12 cellular contexts compared by ENCODE assay signal in the genomic region with DNA sequence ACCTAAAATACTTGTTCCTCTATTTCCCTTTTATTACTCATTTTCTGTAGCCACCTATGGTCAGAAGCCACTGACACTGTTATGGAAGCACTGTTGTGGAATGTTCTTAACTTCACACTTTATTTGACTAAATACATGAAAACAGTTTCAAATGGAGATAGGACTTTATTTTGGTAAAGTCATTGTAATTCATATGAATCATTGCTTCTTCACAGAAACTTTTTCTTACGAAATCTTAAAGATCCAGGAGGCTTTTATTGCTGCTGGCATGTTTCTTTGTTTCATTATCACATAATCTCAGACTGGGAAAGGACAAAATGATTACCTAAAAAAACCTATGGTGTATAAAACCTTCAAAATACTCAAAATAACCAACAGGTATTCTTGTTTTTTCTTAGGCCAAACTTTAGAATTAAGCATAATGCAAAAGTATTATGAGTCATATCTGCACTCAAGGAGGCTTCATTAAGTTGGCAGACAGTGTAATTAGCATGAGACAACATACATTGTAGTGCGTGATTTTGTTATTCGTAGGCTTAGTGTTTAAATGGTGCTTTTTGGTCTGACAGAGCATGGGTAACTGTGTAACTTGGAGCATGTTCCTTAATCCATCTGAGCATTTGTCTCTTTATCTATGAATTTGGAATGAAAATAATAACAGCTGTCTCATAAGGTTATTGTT. TPM values are rescaled to one million over a fixed set of nuclear protein-coding genes. Genes with fewer than 3 reads are reported as not detected.
DNase-seq lines count a peak whose midpoint lies in the region; ATAC-seq, FAIRE-seq and TF ChIP-seq lines count a peak whose summit lies in the region.
"Had no signal": no experiment of that assay in that cellular context is flagged by ENCODE, and none has a peak within 500 bp of the region (broad histone marks: within the 10 kb centered on the region; RNA-seq: fewer than 3 reads in every experiment).

No MANE protein-coding gene starts in this region.

- no peak for DNase-seq in activated CD4-positive, CD25-positive, alpha-beta regulatory T cell (lab: John Stamatoyannopoulos, UW)
- DNase-seq in astrocyte of the hippocampus (ENCODE audit: low read depth, low spot score) = peak; percentile 10
- DNase-seq in keratinocyte (ENCODE audit: low read depth, low spot score) = no peak
- no peak for DNase-seq in thoracic aorta (ENCODE audit: low spot score)
- no peak for DNase-seq in stimulated activated CD4-positive, alpha-beta T cell treated with anti-CD3 and anti-CD28 coated beads, Interleukin-4, amount 100 ng/mL, for 1 hour
- DNase-seq in SW480 (ENCODE audit: low spot score) = no peak
- DNase-seq: 8988T, NCI-H2107 had no signal

- no peak overlapping the region for H2AFZ ChIP-seq in keratinocyte (ENCODE audit: control insufficient read depth, low read length)

- H3K9me3 ChIP-seq in keratinocyte (ENCODE audit: control insufficient read depth, low read depth, low read length) (no peaks in the 10 kb centered on the region), thoracic aorta (no peaks in the 10 kb centered on the region)
- H3K9me3 ChIP-seq: heart left ventricle had no signal

- TF ChIP-seq CTCF in keratinocyte (optimal IDR thresholded peaks at IDR 0.05 in 1 of 3, IDR thresholded peaks at IDR 0.05 in 1 of 3, conservative IDR thresholded peaks at IDR 0.05 in 1 of 3; ENCODE audit: extremely low read depth in 1 of 3, insufficient read depth in 2 of 3, low read length in 3 of 3) = no peak
- TF ChIP-seq CTCF in thoracic aorta (IDR thresholded peaks at IDR 0.05) = no peak

- H3K9ac ChIP-seq in keratinocyte (ENCODE audit: control insufficient read depth, extremely low read depth, insufficient read depth, low read length) = no peak overlapping the region
- H3K9ac ChIP-seq: KMS-11 had no signal

- no peaks in the 10 kb centered on the region for H3K9me1 ChIP-seq in keratinocyte (ENCODE audit: control insufficient read depth, extremely low read depth, insufficient read depth, low read length)

- ATAC-seq in activated CD4-positive, CD25-positive, alpha-beta regulatory T cell treated with anti-CD3 and anti-CD28 coated beads, Interleukin-2, amount 50 U/mL, for 24 hours = peak; percentile 41 to 55
- ATAC-seq in thoracic aorta (ENCODE audit: insufficient number of reproducible peaks, low FRiP score, low read depth) = no peak
- ATAC-seq in GM18907 (IDR thresholded peaks at IDR 0.05; ENCODE audit: unreplicated experiment) = no peak

- peak overlapping the region; percentile 4 for H3K4me2 ChIP-seq in keratinocyte (ENCODE audit: control insufficient read depth, extremely low read depth, insufficient read depth, low read depth, low read length)
- H3K4me2 ChIP-seq: KMS-11 had no signal

- H3K27me3 ChIP-seq in keratinocyte (ENCODE audit: control insufficient read depth, extremely low read depth, insufficient read depth, low read length) (no peaks in the 10 kb centered on the region), thoracic aorta (replicated peaks; ENCODE audit: insufficient read depth) (no peaks in the 10 kb centered on the region)
- H3K27me3 ChIP-seq: heart left ventricle had no signal

- dilution Hi-C loops in keratinocyte (cut with MboI; ENCODE audit: extremely low pct_ligation_motif_present, low sequenced_read_pairs) = no loop called here

- H3K4me3 ChIP-seq in keratinocyte (ENCODE audit: control insufficient read depth in 2 of 3, extremely low read depth in 1 of 3, insufficient read depth in 2 of 3, low read depth in 1 of 3, low read length in 3 of 3) = peak overlapping the region in 1 of 3 experiments; percentile 28
- no peak overlapping the region for H3K4me3 ChIP-seq in thoracic aorta
- H3K4me3 ChIP-seq: heart left ventricle had no signal

- no peaks in the 10 kb centered on the region for H4K20me1 ChIP-seq in keratinocyte (ENCODE audit: control insufficient read depth, extremely low read depth, insufficient read depth, low read length)

- H3K36me3 ChIP-seq in keratinocyte (ENCODE audit: control insufficient read depth in 2 of 2, extremely low read depth in 1 of 2, insufficient read depth in 2 of 2, low read length in 2 of 2) = no peaks in the 10 kb centered on the region
- no peaks in the 10 kb centered on the region for H3K36me3 ChIP-seq in thoracic aorta
- H3K36me3 ChIP-seq: heart left ventricle had no signal

- FAIRE-seq in keratinocyte (lab: Jason Lieb, UNC) = peak; percentile 17

- H3K27ac ChIP-seq in keratinocyte (ENCODE audit: control insufficient read depth, insufficient read depth, low read length) (peak overlapping the region; percentile 16), thoracic aorta (peak overlapping the region; percentile 76 to 84)
- H3K27ac ChIP-seq: KMS-11 had no signal

- H3K4me1 ChIP-seq in keratinocyte (ENCODE audit: control insufficient read depth, extremely low read depth, insufficient read depth, low read length) (peaks cover 15% of the 10 kb centered on the region), thoracic aorta (ENCODE audit: control insufficient read depth in 1 of 2, low read depth in 2 of 2) (peaks cover 12 to 40% of the 10 kb centered on the region in 2 donors)

- no peaks in the 10 kb centered on the region for H3K79me2 ChIP-seq in keratinocyte (ENCODE audit: control insufficient read depth, insufficient read depth, low read length)

RNA-seq across cellular contexts. Expression of gene SH3BGRL, which starts 58.0 kb away (rescaled TPM):
- polyA plus RNA-seq in keratinocyte = 72.5 to 92.0 TPM (median 82.4 TPM) in 3 replicates
- polyA plus RNA-seq in keratinocyte (2011; ENCODE audit: low read depth) = 12.4 TPM
- polyA plus RNA-seq in keratinocyte (2011; cell fraction: cytosol; rRNA removed) = 113 and 204 TPM in 2 replicates
- 50.8 and 57.0 TPM in 2 replicates for polyA plus RNA-seq in keratinocyte (2011; cell fraction: nucleus; rRNA removed)
- polyA plus RNA-seq in keratinocyte (2012; ENCODE audit: low replicate concordance) = 26.4 and 50.7 TPM in 2 replicates
- 8.6 to 39.6 TPM (median 35.5 TPM) in 3 replicates for polyA minus RNA-seq in keratinocyte
- 35.5 TPM for polyA minus RNA-seq in keratinocyte (2011; cell fraction: cytosol; rRNA and poly(A)+ RNA removed)
- 11.3 and 27.0 TPM in 2 replicates for polyA minus RNA-seq in keratinocyte (2011; cell fraction: nucleus; rRNA and poly(A)+ RNA removed)
- 100 to 1,000 TPM; 196 to 218 TPM for total RNA-seq in thoracic aorta

RNA-seq across cellular contexts. Expression of gene HMGN5, which starts 58.1 kb away (rescaled TPM):
- polyA plus RNA-seq in keratinocyte = 1.7 to 2.2 TPM (median 1.9 TPM) in 3 replicates
- 2.0 TPM for polyA plus RNA-seq in keratinocyte (2011; ENCODE audit: low read depth)
- 1.6 and 2.9 TPM in 2 replicates for polyA plus RNA-seq in keratinocyte (2011; cell fraction: cytosol; rRNA removed)
- 2.1 and 2.3 TPM in 2 replicates for polyA plus RNA-seq in keratinocyte (2011; cell fraction: nucleus; rRNA removed)
- 1.3 and 2.9 TPM in 2 replicates for polyA plus RNA-seq in keratinocyte (2012; ENCODE audit: low replicate concordance)
- polyA minus RNA-seq in keratinocyte = 0.46 to 2.5 TPM in 2 of 3 replicates, not detected in the other
- polyA minus RNA-seq in keratinocyte (2011; cell fraction: cytosol; rRNA and poly(A)+ RNA removed) = not detected
- 3.2 TPM in 1 of 2 replicates, not detected in the other for polyA minus RNA-seq in keratinocyte (2011; cell fraction: nucleus; rRNA and poly(A)+ RNA removed)
- 1 to 10 TPM; 5.5 to 7.3 TPM for total RNA-seq in thoracic aorta

Comparison
In these comparisons a context has a peak if more than half of its experiments do, and no peak if none do; other contexts are left out.
1. ATAC-seq: peak in activated CD4-positive, CD25-positive, alpha-beta regulatory T cell treated with anti-CD3 and anti-CD28 coated beads, Interleukin-2, amount 50 U/mL, for 24 hours (2 of 2); none in thoracic aorta (single experiment) and GM18907 (single experiment).